ENCODE assay signal across 29 cellular contexts in the genomic region with DNA sequence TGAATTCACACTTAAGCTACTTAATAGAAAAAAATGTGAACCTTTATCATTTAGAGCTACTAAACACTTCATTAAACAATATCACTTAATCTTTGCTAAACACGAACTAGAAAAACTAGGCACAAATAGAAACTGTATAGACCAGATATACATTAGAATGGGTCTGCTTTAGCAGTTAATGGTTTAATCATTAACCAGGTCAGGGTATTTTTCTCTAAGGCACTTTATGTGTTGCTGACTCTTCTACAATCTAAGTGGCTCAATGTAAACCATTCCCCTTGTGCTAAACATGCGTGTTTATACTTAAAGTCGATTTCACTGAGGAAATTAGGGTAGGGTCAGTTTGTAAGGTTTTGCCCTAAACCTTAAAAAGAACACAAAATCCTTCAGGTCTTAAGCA. TPM values are rescaled to one million over a fixed set of nuclear protein-coding genes. Genes with fewer than 3 reads are reported as not detected.
DNase-seq lines count a peak whose midpoint lies in the region; TF ChIP-seq lines count a peak whose summit lies in the region.
"Had no signal": no experiment of that assay in that cellular context is flagged by ENCODE, and none has a peak within 500 bp of the region (broad histone marks: within the 10 kb centered on the region; RNA-seq: fewer than 3 reads in every experiment).

No MANE protein-coding gene starts in this region.

- H3K4me3 Mint-ChIP-seq in MCF 10A (ENCODE audit: unreplicated experiment) (no peak overlapping the region), nephron (no peak overlapping the region)

- dilution Hi-C loops in mammary epithelial cell (cut with HindIII; ENCODE audit: low sequenced_read_pairs): no loop called here

- no peak overlapping the region for H2AFZ ChIP-seq in mammary epithelial cell (ENCODE audit: low read depth, low read length)

- no peaks in the 10 kb centered on the region for H3K9me3 Mint-ChIP-seq in MCF 10A (ENCODE audit: unreplicated experiment)
- no peaks in the 10 kb centered on the region for H3K9me3 Mint-ChIP-seq in nephron
- H3K9me3 Mint-ChIP-seq: activated CD4-positive, alpha-beta memory T cell treated with anti-CD3 and anti-CD28 coated beads, Interleukin-2, amount 10 ng/mL, durations not matched to agents 7 days and 5 days; CD4-positive, CD25-positive, alpha-beta regulatory T cell; central memory CD8-positive, alpha-beta T cell; immature natural killer cell had no signal

- H3K9ac ChIP-seq in mammary epithelial cell (ENCODE audit: insufficient read depth, low read length): peak overlapping the region; percentile 96

- CTCF ChIA-PET in MCF 10A (lab: Yijun Ruan, JAX): interaction anchor here (0.6 to 1.2 kb wide), 2 partner anchors 110 to 372 kb away, joined by 3 read pairs; no protein-coding TSS in a partner anchor
- CTCF ChIA-PET in mammary epithelial cell (lab: Charles Lee; ENCODE audit: low non-redundant PET): no interaction called here

- H3K9me3 ChIP-seq in breast epithelium (no peaks in the 10 kb centered on the region), mammary epithelial cell (replicated peaks; ENCODE audit: insufficient read depth, low read length) (no peaks in the 10 kb centered on the region)
- H3K9me3 ChIP-seq: gastroesophageal sphincter, upper lobe of right lung had no signal

- TF ChIP-seq CTCF in MCF 10A (IDR thresholded peaks at IDR 0.05; ENCODE audit: unreplicated experiment): no peak
- TF ChIP-seq CTCF in breast epithelium (IDR thresholded peaks at IDR 0.05): no peak
- TF ChIP-seq CTCF in mammary epithelial cell (conservative IDR thresholded peaks at IDR 0.05 in 1 of 2, IDR thresholded peaks at IDR 0.05 in 1 of 2; ENCODE audit: extremely low read depth in 1 of 2, insufficient read depth in 1 of 2, low read depth in 1 of 2, low read length in 2 of 2): no peak
- TF ChIP-seq CTCF in nephron (IDR thresholded peaks at IDR 0.05; ENCODE audit: unreplicated experiment in 3 of 3): no peak

- 91% methylated on average over 3 of the region's 3 CpGs for WGBS in mammary epithelial cell (ENCODE audit: low coverage, missing lambda C conversion rate)

- H3K27ac ChIP-seq in breast epithelium: no peak overlapping the region
- peak overlapping the region; percentile 100 for H3K27ac ChIP-seq in mammary epithelial cell (ENCODE audit: insufficient read depth, low read depth, low read length)
- H3K27ac ChIP-seq: gastroesophageal sphincter had no signal

- no peak for TF ChIP-seq POLR2A in breast epithelium (IDR thresholded peaks at IDR 0.05)

- H3K27me3 Mint-ChIP-seq in MCF 10A (ENCODE audit: insufficient read depth, unreplicated experiment) (no peaks in the 10 kb centered on the region), nephron (ENCODE audit: low read depth) (no peaks in the 10 kb centered on the region)
- H3K27me3 Mint-ChIP-seq: activated CD4-positive, alpha-beta memory T cell treated with anti-CD3 and anti-CD28 coated beads, Interleukin-2, amount 10 ng/mL, durations not matched to agents 7 days and 5 days; CD4-positive, CD25-positive, alpha-beta regulatory T cell; central memory CD8-positive, alpha-beta T cell; naive thymus-derived CD4-positive, alpha-beta T cell had no signal

- H3K79me2 ChIP-seq in mammary epithelial cell (ENCODE audit: insufficient read depth, low read length): peaks cover 59% of the 10 kb centered on the region

- POLR2A ChIA-PET in MCF 10A (lab: Yijun Ruan, JAX): interaction anchor here (1.0 to 5.0 kb wide), 7 partner anchors 10 to 141 kb away, joined by 3 to 32 read pairs (median 5); no protein-coding TSS in a partner anchor

- H3K4me1 ChIP-seq in breast epithelium (no peaks in the 10 kb centered on the region), mammary epithelial cell (ENCODE audit: insufficient read depth, low read length) (peaks cover 74% of the 10 kb centered on the region)

- no TSS peak for BruUV-seq in MCF 10A (replicated peaks; lab: Mats Ljungman, UMichigan)
- BruUV-seq in mammary epithelial cell (replicated peaks; lab: Mats Ljungman, UMichigan): no TSS peak

- H3K4me3 ChIP-seq in breast epithelium: no peak overlapping the region
- no peak overlapping the region for H3K4me3 ChIP-seq in mammary epithelial cell (replicated peaks in 1 of 3; ENCODE audit: insufficient read depth in 1 of 3, low read depth in 2 of 3, low read length in 3 of 3)
- H3K4me3 ChIP-seq: gastroesophageal sphincter, skin epidermis, upper lobe of right lung had no signal

- H3K4me2 ChIP-seq in mammary epithelial cell (ENCODE audit: insufficient read depth, low read depth, low read length): no peak overlapping the region

- H3K36me3 Mint-ChIP-seq in MCF 10A (ENCODE audit: insufficient read depth, unreplicated experiment): no peaks in the 10 kb centered on the region
- H3K36me3 Mint-ChIP-seq in nephron (ENCODE audit: low read depth): peaks cover 8% of the 10 kb centered on the region
- H3K36me3 Mint-ChIP-seq: CD4-positive, CD25-positive, alpha-beta regulatory T cell; naive thymus-derived CD4-positive, alpha-beta T cell had no signal

- intact Hi-C loops in MCF 10A (cut with micrococcal nuclease) (no loop called here), breast epithelium (cut with DNase I; ENCODE audit: low total_unique reads) (no loop called here), mammary epithelial cell (cut with micrococcal nuclease) (loop anchor here (1.0 kb wide), 1 partner anchor 67 kb away; no protein-coding TSS in a partner anchor)

- no peak for DNase-seq in MCF 10A (ENCODE audit: unreplicated experiment)
- DNase-seq in breast epithelium (ENCODE audit: low spot score in 2 of 2): no peak
- DNase-seq in mammary epithelial cell: no peak
- DNase-seq in midbrain (lab: John Stamatoyannopoulos, UW): no peak
- no peak for DNase-seq in NAMALWA (ENCODE audit: low spot score)
- DNase-seq in DMS79 treated with DMSO at 0.1 percent for 48 hours (lab: John Stamatoyannopoulos, UW): no peak
- no peak for DNase-seq in AG08395 (ENCODE audit: low spot score)
- DNase-seq: 8988T; activated CD4-positive, alpha-beta memory T cell treated with anti-CD3 and anti-CD28 coated beads, Interleukin-2, amount 10 ng/mL, durations not matched to agents 7 days and 5 days; activated CD4-positive, CD25-positive, alpha-beta regulatory T cell treated with anti-CD3 and anti-CD28 coated beads, Interleukin-2, amount 50 U/mL, for 72 hours; dermis blood vessel endothelial cell; EL; GOT3; hippocampal formation; immature natural killer cell; IMR-90; naive thymus-derived CD4-positive, alpha-beta T cell; NCI-H1105; NCI-H2029; NCI-H2227 treated with DMSO at 0.1 percent for 48 hours; NCI-H748 treated with DMSO at 0.1 percent for 48 hours; stimulated activated CD4-positive, alpha-beta T cell treated with anti-CD3 and anti-CD28 coated beads, Interleukin-2, amount 100 ng/mL, for 24 hours; substantia nigra; upper lobe of right lung had no signal

- H3K36me3 ChIP-seq in breast epithelium (no peaks in the 10 kb centered on the region), mammary epithelial cell (ENCODE audit: insufficient read depth, low read length) (no peaks in the 10 kb centered on the region)
- H3K36me3 ChIP-seq: gastroesophageal sphincter, upper lobe of right lung had no signal

- in situ Hi-C loops in mammary epithelial cell (cut with MboI; ENCODE audit: low sequenced_read_pairs in 2 of 2): no loop called here

- H3K27ac Mint-ChIP-seq in MCF 10A (ENCODE audit: low read depth, unreplicated experiment) (peak overlapping the region; percentile 97), nephron (peak overlapping the region in 2 of 3 experiments; percentile 86 to 87)

- H4K20me1 ChIP-seq in mammary epithelial cell (ENCODE audit: insufficient read depth, low read length): no peaks in the 10 kb centered on the region

- peaks cover 14% of the 10 kb centered on the region for H3K4me1 Mint-ChIP-seq in MCF 10A (ENCODE audit: insufficient read depth, unreplicated experiment)
- H3K4me1 Mint-ChIP-seq in nephron: peaks cover 27% of the 10 kb centered on the region

- H3K27me3 ChIP-seq in breast epithelium (no peaks in the 10 kb centered on the region), mammary epithelial cell (ENCODE audit: insufficient read depth, low read length) (no peaks in the 10 kb centered on the region)
- H3K27me3 ChIP-seq: gastroesophageal sphincter, upper lobe of right lung had no signal

RNA-seq across cellular contexts. Expression of a gene that starts 29.7 kb away (rescaled TPM):
- total RNA-seq in MCF 10A (2022) (1.9 and 7.0 TPM in 2 replicates), breast epithelium (10 to 100 TPM in 1 of 3 donors, 1 to 10 TPM in 2; 8.3 to 17.0 (median 8.9) TPM), mammary epithelial cell (10 to 100 TPM in 1 of 2 donors, 1 to 10 TPM in 1; 1.3 to 22.7 TPM)
- polyA plus RNA-seq in mammary epithelial cell: 9.3 TPM
- 10.5 TPM for polyA minus RNA-seq in mammary epithelial cell
- polyA plus RNA-seq: naive thymus-derived CD4-positive, alpha-beta T cell had no signal
